8 cellular contexts compared by ENCODE assay signal in genomic region chr12:42590324-42590934, GRCh38. TPM values are rescaled to one million over a fixed set of nuclear protein-coding genes. Genes with fewer than 3 reads are reported as not detected.
DNase-seq lines count a peak whose midpoint lies in the region; ATAC-seq and TF ChIP-seq lines count a peak whose summit lies in the region.

No MANE protein-coding gene starts in this region.

- H3K27ac Mint-ChIP-seq in stimulated activated naive CD8-positive, alpha-beta T cell treated with anti-CD3 and anti-CD28 coated beads, Interleukin-15, amount 100 ng/mL, for 72 hours = no peak overlapping the region

- peak overlapping the region; percentile 23 to 51 (median 32) for H3K27ac ChIP-seq in body of pancreas

- H3K27me3 Mint-ChIP-seq in stimulated activated naive CD8-positive, alpha-beta T cell treated with anti-CD3 and anti-CD28 coated beads, Interleukin-15, amount 100 ng/mL, for 72 hours = peaks cover 89% of the 10 kb centered on the region

- no peaks in the 10 kb centered on the region for H3K36me3 ChIP-seq in body of pancreas (replicated peaks in 1 of 2; ENCODE audit: insufficient read depth in 1 of 2, low read depth in 2 of 2)

- POLR2A ChIA-PET in GM10248 (lab: Yijun Ruan, JAX) = no interaction called here

- H3K4me1 Mint-ChIP-seq in stimulated activated naive CD8-positive, alpha-beta T cell treated with anti-CD3 and anti-CD28 coated beads, Interleukin-15, amount 100 ng/mL, for 72 hours = peaks cover 16% of the 10 kb centered on the region

- WGBS in body of pancreas, 2 donors = 0% methylated on average over 12 to 25 of the region's 25 CpGs

- TF ChIP-seq CTCF in GM10248 (IDR thresholded peaks at IDR 0.05; ENCODE audit: control extremely low read depth, extremely low read depth, low read depth, missing control alignments) (no peak), body of pancreas (IDR thresholded peaks at IDR 0.05) (peak in 1 of 7 experiments; percentile 13)

- ATAC-seq in body of pancreas = peak; percentile 28
- peak; percentile 12 for ATAC-seq in stimulated activated naive CD8-positive, alpha-beta T cell treated with anti-CD3 and anti-CD28 coated beads, Interleukin-15, amount 100 ng/mL, for 72 hours
- ATAC-seq in HG02973 (IDR thresholded peaks at IDR 0.05; ENCODE audit: unreplicated experiment) = no peak
- no peak for ATAC-seq in HG03520 (IDR thresholded peaks at IDR 0.05; ENCODE audit: unreplicated experiment)

- H3K4me3 ChIP-seq in body of pancreas = peak overlapping the region; percentile 1 to 29

- H3K4me1 ChIP-seq in body of pancreas = peaks cover 10% of the 10 kb centered on the region

- no peaks in the 10 kb centered on the region for H3K27me3 ChIP-seq in body of pancreas

- CTCF ChIA-PET in GM10248 (lab: Yijun Ruan, JAX) = no interaction called here

- H3K4me3 Mint-ChIP-seq in stimulated activated naive CD8-positive, alpha-beta T cell treated with anti-CD3 and anti-CD28 coated beads, Interleukin-15, amount 100 ng/mL, for 72 hours = peak overlapping the region; percentile 65 to 75

- peak in 1 of 3 donors; percentile 3 for TF ChIP-seq POLR2A in body of pancreas (IDR thresholded peaks at IDR 0.05)

- H3K9me3 ChIP-seq in body of pancreas = no peaks in the 10 kb centered on the region

- DNase-seq in GM10248 (ENCODE audit: extremely low spot score) (peak; percentile 15), NCI-H2171 treated with DMSO at 0.1 percent for 48 hours (lab: John Stamatoyannopoulos, UW) (peak; percentile 33), body of pancreas (peak; percentile 32 to 50 (median 39)), kidney tubule cell (ENCODE audit: low spot score) (peak; percentile 60), NCI-H187 treated with DMSO at 0.1 percent for 48 hours (lab: John Stamatoyannopoulos, UW) (no peak)
- DNase-seq in stimulated activated naive CD8-positive, alpha-beta T cell treated with anti-CD3 and anti-CD28 coated beads, Interleukin-15, amount 100 ng/mL, for 72 hours = peak; percentile 7 to 9

- intact Hi-C loops in body of pancreas (cut with DNase I) = loop anchor here (10.0 kb wide), 1 partner anchor 106 kb away; no protein-coding TSS in a partner anchor

- no peaks in the 10 kb centered on the region for H3K9me3 Mint-ChIP-seq in stimulated activated naive CD8-positive, alpha-beta T cell treated with anti-CD3 and anti-CD28 coated beads, Interleukin-15, amount 100 ng/mL, for 72 hours

RNA-seq across cellular contexts. Expression of gene PRICKLE1, which starts 0.9 kb away (rescaled TPM):
- 1 to 10 TPM; 3.6 to 4.7 TPM for total RNA-seq in body of pancreas

Comparison
In these comparisons a context has a peak if more than half of its experiments do, and no peak if none do; other contexts are left out.
1. ATAC-seq: peak in body of pancreas (single experiment) and stimulated activated naive CD8-positive, alpha-beta T cell treated with anti-CD3 and anti-CD28 coated beads, Interleukin-15, amount 100 ng/mL, for 72 hours (single experiment); none in HG02973 (single experiment) and HG03520 (single experiment).